In the genomic region with DNA sequence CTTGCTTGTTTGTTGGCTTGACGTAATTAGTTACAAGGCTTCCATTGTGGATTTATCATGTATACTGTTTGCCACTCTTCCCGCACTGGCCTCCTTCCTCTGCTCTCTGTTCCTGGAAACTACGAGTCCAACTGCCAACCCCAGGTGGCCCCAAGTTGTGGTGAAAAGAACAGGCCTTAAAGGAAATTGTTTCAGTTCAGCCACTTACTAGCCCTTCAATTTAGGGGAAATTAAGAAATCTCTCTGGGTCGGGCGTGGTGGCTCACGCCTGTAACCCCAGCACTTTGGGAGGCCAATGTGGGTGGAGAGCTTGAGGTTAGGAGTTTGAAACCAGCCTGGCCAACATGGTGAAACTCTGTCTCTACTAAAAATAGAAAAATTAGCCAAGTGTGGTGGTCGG, we compare ENCODE assay signal across 1 cellular context.
TF ChIP-seq lines count a peak whose summit lies in the region.

No MANE protein-coding gene starts in this region.

TF ChIP-seq in WTC11, 78 proteins besides CTCF, POLR2A, EP300 and RAD21 (continued from another document):
- TF ChIP-seq E2F1 (CRISPR knock-in tag; IDR thresholded peaks at IDR 0.05) = no peak
- no peak for TF ChIP-seq SP1 (CRISPR knock-in tag; conservative IDR thresholded peaks at IDR 0.05)
- no peak for TF ChIP-seq ZNF219 (CRISPR knock-in tag; IDR thresholded peaks at IDR 0.05; ENCODE audit: borderline replicate concordance)
- TF ChIP-seq, protein P1, sequence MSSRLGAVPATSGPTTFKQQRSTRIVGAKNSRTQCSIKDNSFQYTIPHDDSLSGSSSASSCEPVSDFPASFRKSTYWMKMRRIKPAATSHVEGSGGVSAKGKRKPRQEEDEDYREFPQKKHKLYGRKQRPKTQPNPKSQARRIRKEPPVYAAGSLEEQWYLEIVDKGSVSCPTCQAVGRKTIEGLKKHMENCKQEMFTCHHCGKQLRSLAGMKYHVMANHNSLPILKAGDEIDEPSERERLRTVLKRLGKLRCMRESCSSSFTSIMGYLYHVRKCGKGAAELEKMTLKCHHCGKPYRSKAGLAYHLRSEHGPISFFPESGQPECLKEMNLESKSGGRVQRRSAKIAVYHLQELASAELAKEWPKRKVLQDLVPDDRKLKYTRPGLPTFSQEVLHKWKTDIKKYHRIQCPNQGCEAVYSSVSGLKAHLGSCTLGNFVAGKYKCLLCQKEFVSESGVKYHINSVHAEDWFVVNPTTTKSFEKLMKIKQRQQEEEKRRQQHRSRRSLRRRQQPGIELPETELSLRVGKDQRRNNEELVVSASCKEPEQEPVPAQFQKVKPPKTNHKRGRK (CRISPR knock-in tag; IDR thresholded peaks at IDR 0.05; ENCODE audit: borderline replicate concordance) = no peak
- TF ChIP-seq PREB (CRISPR knock-in tag; IDR thresholded peaks at IDR 0.05; ENCODE audit: borderline replicate concordance) = no peak
- no peak for TF ChIP-seq USF2 (CRISPR knock-in tag; IDR thresholded peaks at IDR 0.05)
- no peak for TF ChIP-seq NFATC4 (CRISPR knock-in tag; IDR thresholded peaks at IDR 0.05)
- TF ChIP-seq, protein P2, sequence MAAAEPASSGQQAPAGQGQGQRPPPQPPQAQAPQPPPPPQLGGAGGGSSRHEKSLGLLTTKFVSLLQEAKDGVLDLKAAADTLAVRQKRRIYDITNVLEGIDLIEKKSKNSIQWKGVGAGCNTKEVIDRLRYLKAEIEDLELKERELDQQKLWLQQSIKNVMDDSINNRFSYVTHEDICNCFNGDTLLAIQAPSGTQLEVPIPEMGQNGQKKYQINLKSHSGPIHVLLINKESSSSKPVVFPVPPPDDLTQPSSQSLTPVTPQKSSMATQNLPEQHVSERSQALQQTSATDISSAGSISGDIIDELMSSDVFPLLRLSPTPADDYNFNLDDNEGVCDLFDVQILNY (CRISPR knock-in tag; IDR thresholded peaks at IDR 0.05) = no peak
- TF ChIP-seq, protein P3, sequence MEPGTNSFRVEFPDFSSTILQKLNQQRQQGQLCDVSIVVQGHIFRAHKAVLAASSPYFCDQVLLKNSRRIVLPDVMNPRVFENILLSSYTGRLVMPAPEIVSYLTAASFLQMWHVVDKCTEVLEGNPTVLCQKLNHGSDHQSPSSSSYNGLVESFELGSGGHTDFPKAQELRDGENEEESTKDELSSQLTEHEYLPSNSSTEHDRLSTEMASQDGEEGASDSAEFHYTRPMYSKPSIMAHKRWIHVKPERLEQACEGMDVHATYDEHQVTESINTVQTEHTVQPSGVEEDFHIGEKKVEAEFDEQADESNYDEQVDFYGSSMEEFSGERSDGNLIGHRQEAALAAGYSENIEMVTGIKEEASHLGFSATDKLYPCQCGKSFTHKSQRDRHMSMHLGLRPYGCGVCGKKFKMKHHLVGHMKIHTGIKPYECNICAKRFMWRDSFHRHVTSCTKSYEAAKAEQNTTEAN (CRISPR knock-in tag; IDR thresholded peaks at IDR 0.05) = no peak
- TF ChIP-seq ZBTB21 (CRISPR knock-in tag; IDR thresholded peaks at IDR 0.05; ENCODE audit: borderline replicate concordance) = no peak
- TF ChIP-seq FOXJ3 (CRISPR knock-in tag; IDR thresholded peaks at IDR 0.05; ENCODE audit: borderline replicate concordance) = no peak
- TF ChIP-seq EMX1 (CRISPR knock-in tag; IDR thresholded peaks at IDR 0.05) = no peak
- TF ChIP-seq, protein P4, sequence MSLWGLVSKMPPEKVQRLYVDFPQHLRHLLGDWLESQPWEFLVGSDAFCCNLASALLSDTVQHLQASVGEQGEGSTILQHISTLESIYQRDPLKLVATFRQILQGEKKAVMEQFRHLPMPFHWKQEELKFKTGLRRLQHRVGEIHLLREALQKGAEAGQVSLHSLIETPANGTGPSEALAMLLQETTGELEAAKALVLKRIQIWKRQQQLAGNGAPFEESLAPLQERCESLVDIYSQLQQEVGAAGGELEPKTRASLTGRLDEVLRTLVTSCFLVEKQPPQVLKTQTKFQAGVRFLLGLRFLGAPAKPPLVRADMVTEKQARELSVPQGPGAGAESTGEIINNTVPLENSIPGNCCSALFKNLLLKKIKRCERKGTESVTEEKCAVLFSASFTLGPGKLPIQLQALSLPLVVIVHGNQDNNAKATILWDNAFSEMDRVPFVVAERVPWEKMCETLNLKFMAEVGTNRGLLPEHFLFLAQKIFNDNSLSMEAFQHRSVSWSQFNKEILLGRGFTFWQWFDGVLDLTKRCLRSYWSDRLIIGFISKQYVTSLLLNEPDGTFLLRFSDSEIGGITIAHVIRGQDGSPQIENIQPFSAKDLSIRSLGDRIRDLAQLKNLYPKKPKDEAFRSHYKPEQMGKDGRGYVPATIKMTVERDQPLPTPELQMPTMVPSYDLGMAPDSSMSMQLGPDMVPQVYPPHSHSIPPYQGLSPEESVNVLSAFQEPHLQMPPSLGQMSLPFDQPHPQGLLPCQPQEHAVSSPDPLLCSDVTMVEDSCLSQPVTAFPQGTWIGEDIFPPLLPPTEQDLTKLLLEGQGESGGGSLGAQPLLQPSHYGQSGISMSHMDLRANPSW (CRISPR knock-in tag; conservative IDR thresholded peaks at IDR 0.05; ENCODE audit: low read depth) = no peak
- TF ChIP-seq HMGA2 (CRISPR knock-in tag; IDR thresholded peaks at IDR 0.05) = no peak
- TF ChIP-seq GRHL2 (CRISPR knock-in tag; IDR thresholded peaks at IDR 0.05; ENCODE audit: insufficient replicate concordance, severe bottlenecking) = no peak
- no peak for TF ChIP-seq GABPB1 (CRISPR knock-in tag; IDR thresholded peaks at IDR 0.05)
TF ChIP-seq in WTC11: peak in this region for 0.
